Comparison of ENCODE assay signal across 8 cellular contexts in genomic region chr16:89167425-89167941, GRCh38. TPM values are rescaled to one million over a fixed set of nuclear protein-coding genes. Genes with fewer than 3 reads are reported as not detected.
DNase-seq lines count a peak whose midpoint lies in the region; ATAC-seq lines count a peak whose summit lies in the region.

No MANE protein-coding gene starts in this region.

- H2AK5ac ChIP-seq in neuronal stem cell (ENCODE audit: low read depth, low read length), result peak overlapping the region; percentile 92

- H3K36me3 ChIP-seq in neuronal stem cell (replicated peaks in 1 of 2; ENCODE audit: control insufficient read depth in 2 of 2, insufficient read depth in 2 of 2, low read length in 2 of 2) (no peaks in the 10 kb centered on the region), stomach smooth muscle (ENCODE audit: control insufficient read depth in 2 of 2, insufficient read depth in 2 of 2, low read length in 2 of 2) (no peaks in the 10 kb centered on the region)

- peak overlapping the region; percentile 60 for H3K23ac ChIP-seq in neuronal stem cell (ENCODE audit: low read depth, low read length, poor library complexity)

- H3K9me3 ChIP-seq in neuronal stem cell (replicated peaks in 1 of 2; ENCODE audit: control insufficient read depth in 2 of 2, insufficient read depth in 1 of 2, low read depth in 1 of 2, low read length in 2 of 2) (peaks cover 0 to 3% of the 10 kb centered on the region in 2 donors), stomach smooth muscle (ENCODE audit: control insufficient read depth in 2 of 2, low read length in 2 of 2) (no peaks in the 10 kb centered on the region)

- no peaks in the 10 kb centered on the region for H3K79me1 ChIP-seq in neuronal stem cell (ENCODE audit: low read depth, low read length)

- no peak overlapping the region for H3K14ac ChIP-seq in neuronal stem cell (ENCODE audit: low read length)

- H3K27ac ChIP-seq in neuronal stem cell (replicated peaks; ENCODE audit: low read length) (no peak overlapping the region), stomach smooth muscle (ENCODE audit: low read length) (no peak overlapping the region)

- peaks cover 2 to 40% (median 16%) of the 10 kb centered on the region in 3 experiments for H3K27me3 ChIP-seq in neuronal stem cell (ENCODE audit: control insufficient read depth in 3 of 3, insufficient read depth in 3 of 3, low read depth in 1 of 3, low read length in 3 of 3)
- H3K27me3 ChIP-seq in stomach smooth muscle (ENCODE audit: control insufficient read depth in 1 of 2, insufficient read depth in 2 of 2, low read length in 2 of 2), result peaks cover 55 to 69% of the 10 kb centered on the region in 2 donors

- no peak overlapping the region for H3K4me2 ChIP-seq in neuronal stem cell (ENCODE audit: insufficient read depth, low read length, poor library complexity, severe bottlenecking)

- H3K4me3 ChIP-seq in neuronal stem cell (ENCODE audit: low read length in 2 of 2) (no peak overlapping the region), stomach smooth muscle (ENCODE audit: low read length in 2 of 2) (peak overlapping the region; percentile 12 to 22)

- H2BK5ac ChIP-seq in neuronal stem cell (ENCODE audit: low read length), result peak overlapping the region; percentile 45

- in situ Hi-C loops in Caki2 (cut with HindIII; ENCODE audit: low pct_unique_long_range_greater_than_20kb, low sequenced_read_pairs), result no loop called here

- H4K91ac ChIP-seq in neuronal stem cell (ENCODE audit: low read depth, low read length, poor library complexity), result peak overlapping the region; percentile 68

- H2AFZ ChIP-seq in neuronal stem cell (ENCODE audit: low read length), result peak overlapping the region; percentile 85

- no CpG with 5 or more reads among the region's 18 CpGs for WGBS in neuronal stem cell (ENCODE audit: extremely low coverage in 2 of 2, insufficient read length in 2 of 2, insufficient replicate concordance in 1 of 2), 2 donors

- DNase-seq in Caki2 (ENCODE audit: low read depth), result peak; percentile 56
- DNase-seq in HuH-7.5 (ENCODE audit: low spot score), result peak; percentile 99
- DNase-seq in RKO (ENCODE audit: low spot score), result peak; percentile 77
- peak; percentile 74 for DNase-seq in activated T-helper 1 cell treated with Interleukin-2 at 50 U/mL for 16 hours (ENCODE audit: low read depth)
- DNase-seq in fibroblast of the conjunctiva (ENCODE audit: low read depth), result peak; percentile 72
- peak; percentile 88 for DNase-seq in neuronal stem cell (ENCODE audit: low spot score)

- H4K8ac ChIP-seq in neuronal stem cell (ENCODE audit: low read depth, low read length), result peak overlapping the region; percentile 98

- H2BK120ac ChIP-seq in neuronal stem cell (ENCODE audit: low read depth, low read length), result no peak overlapping the region

- H2BK12ac ChIP-seq in neuronal stem cell (ENCODE audit: low read length), result no peak overlapping the region

- ATAC-seq in GM21390 (IDR thresholded peaks at IDR 0.05; ENCODE audit: unreplicated experiment), result no peak

- H3K18ac ChIP-seq in neuronal stem cell (ENCODE audit: low read length), result peak overlapping the region; percentile 96

- H3K9ac ChIP-seq in neuronal stem cell (ENCODE audit: low read depth, low read length, poor library complexity) (peak overlapping the region; percentile 78), stomach smooth muscle (ENCODE audit: low read length in 2 of 2) (no peak overlapping the region)

- H2BK15ac ChIP-seq in neuronal stem cell (ENCODE audit: low read length), result peak overlapping the region; percentile 68

- no peak overlapping the region for H3K4ac ChIP-seq in neuronal stem cell (ENCODE audit: low read length)

- H3K4me1 ChIP-seq in neuronal stem cell (ENCODE audit: control insufficient read depth in 2 of 2, insufficient read depth in 1 of 2, low read depth in 1 of 2, low read length in 2 of 2), result peaks cover 17 to 24% of the 10 kb centered on the region in 2 donors
- peaks cover 19% of the 10 kb centered on the region for H3K4me1 ChIP-seq in stomach smooth muscle (ENCODE audit: control insufficient read depth, insufficient read depth, low read length)

RNA-seq across cellular contexts. Expression of gene CDH15, which starts 4.1 kb away (rescaled TPM):
- total RNA-seq in Caki2 (2014; rRNA removed; shearing (Covaris generic); ENCODE audit: low replicate concordance), result 0.51 and 1.0 TPM in 2 replicates
- polyA plus RNA-seq in neuronal stem cell (2013, experiment 1 of 2), result 0.03 TPM
- 0.03 TPM for polyA plus RNA-seq in neuronal stem cell (2013, experiment 2 of 2)

RNA-seq across cellular contexts. Expression of gene SLC22A31, which starts 32.9 kb away (rescaled TPM):
- total RNA-seq in Caki2 (2014; rRNA removed; shearing (Covaris generic); ENCODE audit: low replicate concordance), result not detected in 2 replicates
- 0.67 TPM for polyA plus RNA-seq in neuronal stem cell (2013, experiment 1 of 2)
- 0.97 TPM for polyA plus RNA-seq in neuronal stem cell (2013, experiment 2 of 2)

RNA-seq across cellular contexts. Expression of gene ZNF778, which starts 50.0 kb away (rescaled TPM):
- total RNA-seq in Caki2 (2014; rRNA removed; shearing (Covaris generic); ENCODE audit: low replicate concordance), result 8.7 and 14.5 TPM in 2 replicates
- 7.7 TPM for polyA plus RNA-seq in neuronal stem cell (2013, experiment 1 of 2)
- polyA plus RNA-seq in neuronal stem cell (2013, experiment 2 of 2), result 8.7 TPM

Comparison
In these comparisons a context has a peak if more than half of its experiments do, and no peak if none do; other contexts are left out.
1. H3K4me3 ChIP-seq: peak in stomach smooth muscle (2 of 2); none in neuronal stem cell (0 of 2).
2. Peak in every context shown above with its lines, with median percentiles within 50 percentile points of each other: DNase-seq.